Comparison of ENCODE assay signal across 18 cellular contexts in genomic region chr7:98628916-98629525, GRCh38.
A peak's percentile ranks its signal among the peaks of the same experiment; 100 is the strongest.
DNase-seq lines count a peak whose midpoint lies in the region; ATAC-seq and TF ChIP-seq lines count a peak whose summit lies in the region.
"Had no signal": no experiment of that assay in that cellular context is flagged by ENCODE, and none has a peak within 500 bp of the region (broad histone marks: within the 10 kb centered on the region; RNA-seq: fewer than 3 reads in every experiment).

No MANE protein-coding gene starts in this region.

- no peaks in the 10 kb centered on the region for H3K36me3 ChIP-seq in neuron (ENCODE audit: insufficient read depth, low read length)
- H3K36me3 ChIP-seq: gastrocnemius medialis had no signal

- H3K4me1 ChIP-seq in neuron (ENCODE audit: insufficient read depth, low read length) = peaks cover 16% of the 10 kb centered on the region
- H3K4me1 ChIP-seq: gastrocnemius medialis had no signal

- H3K9me3 ChIP-seq in neuron (ENCODE audit: low read length) = peaks cover 2% of the 10 kb centered on the region
- H3K9me3 ChIP-seq: gastrocnemius medialis, SK-N-SH had no signal

- H3K4me3 ChIP-seq in NB4 (ENCODE audit: low read depth, low read length) (no peak overlapping the region), neuron (ENCODE audit: low read length) (no peak overlapping the region)
- H3K4me3 ChIP-seq: gastrocnemius medialis had no signal

- no peak for TF ChIP-seq POLR2A in NB4 (IDR thresholded peaks at IDR 0.05; ENCODE audit: extremely low read depth, insufficient read length)

- DNase-seq in GDM1 (lab: John Stamatoyannopoulos, UW) = peak; percentile 95
- peak; percentile 81 for DNase-seq in NB4 (ENCODE audit: low read depth)
- DNase-seq in ecto neural progenitor cell (ENCODE audit: low spot score) = peak; percentile 69
- DNase-seq in DMS53 treated with DMSO at 0.1 percent for 48 hours (lab: John Stamatoyannopoulos, UW; ENCODE audit: unreplicated experiment) = no peak
- DNase-seq in GM13976 (ENCODE audit: low spot score) = no peak
- DNase-seq: activated CD4-positive, alpha-beta T cell treated with anti-CD3 and anti-CD28 coated beads for 4 hours; activated CD8-positive, alpha-beta memory T cell treated with anti-CD3 and anti-CD28 coated beads, Interleukin-2, amount 10 ng/mL, durations not matched to agents 7 days and 5 days; CD4-positive, alpha-beta T cell; gastrocnemius medialis; MM.1S; NCI-H1694; NCI-H226; SK-N-SH; stimulated activated CD4-positive, alpha-beta T cell treated with anti-CD3 and anti-CD28 coated beads, Interleukin-12 subunit alpha, Interleukin-12 subunit beta, amount 100 ng/mL, for 4 hours had no signal

- in situ Hi-C loops in GM13976 (cut with MboI; ENCODE audit: low sequenced_read_pairs, unreplicated experiment) = no loop called here

- ATAC-seq in HG02938 (IDR thresholded peaks at IDR 0.05; ENCODE audit: unreplicated experiment) (no peak), HG03135 (IDR thresholded peaks at IDR 0.05; ENCODE audit: unreplicated experiment) (no peak)
- ATAC-seq: activated CD8-positive, alpha-beta memory T cell treated with anti-CD3 and anti-CD28 coated beads, Interleukin-2, amount 10 ng/mL, durations not matched to agents 7 days and 5 days; gastrocnemius medialis; left lobe of liver had no signal

- peak overlapping the region; percentile 21 for H2AFZ ChIP-seq in neuron (ENCODE audit: low read depth, low read length)

- H3K27me3 ChIP-seq in neuron (ENCODE audit: insufficient read depth, low read length) = no peaks in the 10 kb centered on the region

- TF ChIP-seq CTCF in NB4 (IDR thresholded peaks at IDR 0.05; ENCODE audit: low read depth, low read length) = no peak
- no peak for TF ChIP-seq CTCF in GM13976 (IDR thresholded peaks at IDR 0.05; ENCODE audit: borderline replicate concordance, control extremely low read depth, extremely low read depth, insufficient read depth, missing control alignments)

Comparison
In these comparisons a context has a peak if more than half of its experiments do, and no peak if none do; other contexts are left out.
1. DNase-seq: peak in GDM1 (single experiment), NB4 (single experiment) and ecto neural progenitor cell (single experiment); none in DMS53 treated with DMSO at 0.1 percent for 48 hours (single experiment) and GM13976 (single experiment).